Comparison of ENCODE assay signal across 1 cellular context in the genomic region with DNA sequence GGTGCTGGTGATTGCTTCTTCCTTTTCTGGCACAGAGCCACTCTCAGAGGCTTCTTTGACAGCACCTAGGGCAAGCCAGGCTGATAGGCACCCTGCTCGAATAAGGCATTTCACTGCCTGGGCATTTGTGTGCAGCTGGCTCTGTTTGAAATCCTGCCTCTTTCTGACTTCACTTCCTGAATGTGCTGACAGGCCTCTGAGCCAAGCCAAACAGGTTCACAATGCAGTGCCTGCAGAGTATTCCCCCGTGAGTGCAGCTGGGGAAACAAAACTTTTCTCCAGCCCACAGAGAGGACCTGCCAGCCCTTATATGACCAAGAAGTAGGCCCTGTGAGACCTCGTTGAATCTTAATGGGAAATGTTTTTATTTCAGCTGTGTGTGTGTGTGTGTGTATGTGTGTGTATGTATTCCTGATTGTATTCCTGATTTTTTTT.
TF ChIP-seq lines count a peak whose summit lies in the region.

No MANE protein-coding gene starts in this region.

TF ChIP-seq in H1, 55 proteins besides CTCF, POLR2A, EP300 and RAD21:
- TF ChIP-seq KDM5A (IDR thresholded peaks at IDR 0.05; ENCODE audit: low read length), result no peak
- no peak for TF ChIP-seq PHF8 (conservative IDR thresholded peaks at IDR 0.05; ENCODE audit: low read depth, low read length)
- no peak for TF ChIP-seq GABPA (IDR thresholded peaks at IDR 0.05; ENCODE audit: borderline replicate concordance, insufficient read depth, low read length)
- TF ChIP-seq, protein P1, sequence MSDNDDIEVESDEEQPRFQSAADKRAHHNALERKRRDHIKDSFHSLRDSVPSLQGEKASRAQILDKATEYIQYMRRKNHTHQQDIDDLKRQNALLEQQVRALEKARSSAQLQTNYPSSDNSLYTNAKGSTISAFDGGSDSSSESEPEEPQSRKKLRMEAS (IDR thresholded peaks at IDR 0.05), result no peak
- no peak for TF ChIP-seq POU5F1 (IDR thresholded peaks at IDR 0.05; ENCODE audit: low read depth, low read length)
- no peak for TF ChIP-seq POLR2AphosphoS5 (IDR thresholded peaks at IDR 0.05; ENCODE audit: low read depth, low read length)
- no peak for TF ChIP-seq RFX5 (IDR thresholded peaks at IDR 0.05; ENCODE audit: borderline replicate concordance, low read depth, low read length)
- TF ChIP-seq EGR1 (IDR thresholded peaks at IDR 0.05; ENCODE audit: borderline replicate concordance, low read depth, low read length), result no peak
- TF ChIP-seq CREB1 (IDR thresholded peaks at IDR 0.05), result no peak
- no peak for TF ChIP-seq SUZ12 (IDR thresholded peaks at IDR 0.05; ENCODE audit: low read length)
- TF ChIP-seq TEAD4 (IDR thresholded peaks at IDR 0.05; ENCODE audit: low read depth, low read length), result no peak
- TF ChIP-seq KDM1A (IDR thresholded peaks at IDR 0.05; ENCODE audit: borderline replicate concordance, low read length), result no peak
- TF ChIP-seq CTBP2 (IDR thresholded peaks at IDR 0.05; ENCODE audit: borderline replicate concordance, insufficient read depth, insufficient read length, low read length), result no peak
- TF ChIP-seq CEBPB (IDR thresholded peaks at IDR 0.05; ENCODE audit: low read depth, low read length), result no peak
